8 cellular contexts compared by ENCODE assay signal in genomic region chr4:189874591-189874990, GRCh38.
"Had no signal": no experiment of that assay in that cellular context is flagged by ENCODE, and none has a peak within 500 bp of the region (broad histone marks: within the 10 kb centered on the region; RNA-seq: fewer than 3 reads in every experiment).

No MANE protein-coding gene starts in this region.

- DNase-seq: GDM1, GF-D8 had no signal

- H3K4me3 ChIP-seq: GM12878 had no signal

- ATAC-seq: GM12878 had no signal

- FAIRE-seq: G401.6, GM12878, GM12891, GM12892, GM18507, GM19239 had no signal
